In the genomic region with DNA sequence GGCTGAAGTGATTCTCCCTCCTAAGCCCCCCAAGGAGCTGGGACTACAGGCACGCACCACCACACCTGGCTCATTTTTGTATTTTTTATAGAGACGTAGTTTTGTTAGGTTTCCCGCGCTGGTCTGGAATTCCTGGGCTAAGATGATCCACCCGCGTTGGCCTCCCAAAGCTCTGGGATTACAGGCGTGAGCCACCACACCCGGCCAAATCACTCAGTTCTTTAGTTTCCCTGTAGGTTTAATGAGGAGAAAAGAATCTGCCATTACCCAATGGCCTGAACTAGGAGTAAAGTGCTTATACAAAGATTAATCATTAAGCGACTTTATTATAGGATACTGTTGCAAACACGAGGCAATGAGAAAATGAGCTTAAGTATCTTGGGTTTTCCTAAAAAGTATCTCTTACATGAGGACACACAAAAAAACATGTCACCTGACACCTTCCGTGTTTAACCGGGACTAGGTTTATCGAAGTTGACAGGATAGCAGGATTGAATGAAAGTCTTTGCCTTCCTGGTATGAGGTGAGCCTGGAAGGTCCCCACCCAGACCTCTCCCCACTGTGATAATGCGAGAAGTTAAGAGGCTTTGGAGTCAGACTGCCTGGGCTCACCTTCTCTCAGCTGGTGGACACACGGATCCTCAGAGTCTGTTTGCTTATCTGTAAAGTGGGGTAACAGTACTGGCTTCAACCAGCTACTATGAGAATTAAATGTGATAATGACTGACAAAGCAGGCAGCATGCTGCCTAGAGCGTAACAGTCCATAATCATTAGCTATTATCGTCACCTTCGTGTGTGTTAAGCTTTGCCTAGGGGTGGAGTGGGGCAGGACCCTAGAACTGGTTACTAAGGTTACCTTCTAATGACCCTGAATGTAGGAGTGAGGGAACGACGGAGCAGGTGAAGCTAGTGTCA, we compare ENCODE assay signal across 8 cellular contexts.
DNase-seq lines count a peak whose midpoint lies in the region; ATAC-seq, FAIRE-seq and TF ChIP-seq lines count a peak whose summit lies in the region.

No MANE protein-coding gene starts in this region.

- peaks cover 0 to 25% (median 21%) of the 10 kb centered on the region in 6 donors for H3K4me1 ChIP-seq in spleen

- H3K9me3 ChIP-seq in spleen: no peaks in the 10 kb centered on the region

- intact Hi-C loops in activated T-helper 1 cell treated with anti-CD3 and anti-CD28 coated beads, Interleukin-12 subunit alpha, Interleukin-12 subunit beta, Interleukin-2, Interleukin-4 antibody, amounts not matched to agents 30 ng/mL and 10 ng/mL and 1 ng/mL, durations not matched to agents 14 hours and 24 hours and 36 hours (cut with micrococcal nuclease): no loop called here
- intact Hi-C loops in spleen (cut with DNase I; ENCODE audit: low total_unique reads): no loop called here

- no peaks in the 10 kb centered on the region for H3K36me3 ChIP-seq in spleen

- no peak for TF ChIP-seq POLR2A in spleen (IDR thresholded peaks at IDR 0.05)

- H3K27ac ChIP-seq in spleen: peak overlapping the region in 7 of 8 donors; percentile 100

- no peaks in the 10 kb centered on the region for H3K27me3 ChIP-seq in spleen (replicated peaks in 1 of 7)

- no peak for TF ChIP-seq CTCF in HFFc6 (IDR thresholded peaks at IDR 0.05)
- TF ChIP-seq CTCF in spleen (IDR thresholded peaks at IDR 0.05 in 8 of 11, conservative IDR thresholded peaks at IDR 0.05 in 3 of 11): no peak

- 86 to 88% (median 86%) methylated on average over 20 of the region's 20 CpGs for WGBS in spleen, 5 donors

- ATAC-seq in HG03025 (IDR thresholded peaks at IDR 0.05; ENCODE audit: low FRiP score, unreplicated experiment): no peak
- ATAC-seq in HG03135 (IDR thresholded peaks at IDR 0.05; ENCODE audit: unreplicated experiment): no peak
- ATAC-seq in esophagus mucosa: no peak

- peaks cover 35% of the 10 kb centered on the region for H3K4me1 Mint-ChIP-seq in HFFc6 (ENCODE audit: low read depth)
- H3K4me1 Mint-ChIP-seq in activated T-helper 1 cell treated with anti-CD3 and anti-CD28 coated beads, Interleukin-12 subunit alpha, Interleukin-12 subunit beta, Interleukin-2, Interleukin-4 antibody, amounts not matched to agents 30 ng/mL and 10 ng/mL and 1 ng/mL, durations not matched to agents 14 hours and 24 hours and 36 hours (ENCODE audit: low read depth): peaks cover 76% of the 10 kb centered on the region
- H3K4me1 Mint-ChIP-seq in immature natural killer cell: peaks cover 20 to 28% of the 10 kb centered on the region in 2 donors

- H3K27ac Mint-ChIP-seq in HFFc6 (peak overlapping the region; percentile 100), immature natural killer cell (peak overlapping the region; percentile 98 to 100 (median 100))
- peak overlapping the region; percentile 73 for H3K27ac Mint-ChIP-seq in activated T-helper 1 cell treated with anti-CD3 and anti-CD28 coated beads, Interleukin-12 subunit alpha, Interleukin-12 subunit beta, Interleukin-2, Interleukin-4 antibody, amounts not matched to agents 30 ng/mL and 10 ng/mL and 1 ng/mL, durations not matched to agents 14 hours and 24 hours and 36 hours

- no peak for DNase-seq in HFFc6
- DNase-seq in activated T-helper 1 cell treated with anti-CD3 and anti-CD28 coated beads, Interleukin-12 subunit alpha, Interleukin-12 subunit beta, Interleukin-2, Interleukin-4 antibody, amounts not matched to agents 30 ng/mL and 10 ng/mL and 1 ng/mL, durations not matched to agents 14 hours and 24 hours and 36 hours (ENCODE audit: low spot score): no peak
- DNase-seq in immature natural killer cell: no peak
- no peak for DNase-seq in spleen
- no peak for DNase-seq in HTR-8/SVneo (ENCODE audit: insufficient read length, low spot score)

- H3K36me3 Mint-ChIP-seq in HFFc6 (ENCODE audit: low read depth) (peaks cover 10% of the 10 kb centered on the region; the same call in 1 of the 2 replicates), immature natural killer cell (no peaks in the 10 kb centered on the region)
- H3K36me3 Mint-ChIP-seq in activated T-helper 1 cell treated with anti-CD3 and anti-CD28 coated beads, Interleukin-12 subunit alpha, Interleukin-12 subunit beta, Interleukin-2, Interleukin-4 antibody, amounts not matched to agents 30 ng/mL and 10 ng/mL and 1 ng/mL, durations not matched to agents 14 hours and 24 hours and 36 hours (ENCODE audit: low read depth): peaks cover 9% of the 10 kb centered on the region

- no peaks in the 10 kb centered on the region for H3K9me3 Mint-ChIP-seq in HFFc6
- H3K9me3 Mint-ChIP-seq in activated T-helper 1 cell treated with anti-CD3 and anti-CD28 coated beads, Interleukin-12 subunit alpha, Interleukin-12 subunit beta, Interleukin-2, Interleukin-4 antibody, amounts not matched to agents 30 ng/mL and 10 ng/mL and 1 ng/mL, durations not matched to agents 14 hours and 24 hours and 36 hours: no peaks in the 10 kb centered on the region
- no peaks in the 10 kb centered on the region for H3K9me3 Mint-ChIP-seq in immature natural killer cell

- peak overlapping the region in 3 of 8 donors; percentile 53 to 78 (median 54) for H3K4me3 ChIP-seq in spleen

- H3K4me3 Mint-ChIP-seq in HFFc6: peak overlapping the region; percentile 97
- H3K4me3 Mint-ChIP-seq in activated T-helper 1 cell treated with anti-CD3 and anti-CD28 coated beads, Interleukin-12 subunit alpha, Interleukin-12 subunit beta, Interleukin-2, Interleukin-4 antibody, amounts not matched to agents 30 ng/mL and 10 ng/mL and 1 ng/mL, durations not matched to agents 14 hours and 24 hours and 36 hours: peak overlapping the region; percentile 89
- H3K4me3 Mint-ChIP-seq in immature natural killer cell: peak overlapping the region; percentile 96 to 100 (median 98)

- H3K27me3 Mint-ChIP-seq in HFFc6 (ENCODE audit: insufficient read depth) (peaks cover 8% of the 10 kb centered on the region), immature natural killer cell (ENCODE audit: low read depth in 3 of 3) (peaks cover 18 to 25% (median 20%) of the 10 kb centered on the region in 3 donors)
- H3K27me3 Mint-ChIP-seq in activated T-helper 1 cell treated with anti-CD3 and anti-CD28 coated beads, Interleukin-12 subunit alpha, Interleukin-12 subunit beta, Interleukin-2, Interleukin-4 antibody, amounts not matched to agents 30 ng/mL and 10 ng/mL and 1 ng/mL, durations not matched to agents 14 hours and 24 hours and 36 hours (ENCODE audit: insufficient read depth): no peaks in the 10 kb centered on the region

- FAIRE-seq in HTR-8/SVneo (lab: Jason Lieb, UNC): no peak
